Comparison of ENCODE assay signal across 9 cellular contexts in genomic region chr17:81043725-81044427, GRCh38. TPM values are rescaled to one million over a fixed set of nuclear protein-coding genes. Genes with fewer than 3 reads are reported as not detected.
A peak's percentile ranks its signal among the peaks of the same experiment; 100 is the strongest.
DNase-seq lines count a peak whose midpoint lies in the region; ATAC-seq, FAIRE-seq and TF ChIP-seq lines count a peak whose summit lies in the region.
"Had no signal": no experiment of that assay in that cellular context is flagged by ENCODE, and none has a peak within 500 bp of the region (broad histone marks: within the 10 kb centered on the region; RNA-seq: fewer than 3 reads in every experiment).

No MANE protein-coding gene starts in this region.

- H3K4me3 Mint-ChIP-seq in astrocyte (ENCODE audit: unreplicated experiment), result peak overlapping the region; percentile 50

- H3K4me1 ChIP-seq in astrocyte (ENCODE audit: insufficient read depth, low read length) (peaks cover 59% of the 10 kb centered on the region), hepatocyte (ENCODE audit: insufficient read depth) (peaks cover 40% of the 10 kb centered on the region)

- no peak for FAIRE-seq in astrocyte (lab: Jason Lieb, UNC)

- H4K20me1 ChIP-seq in astrocyte (ENCODE audit: insufficient read depth, low read length) (peaks cover 86% of the 10 kb centered on the region), hepatocyte (ENCODE audit: insufficient read depth, poor library complexity, severe bottlenecking) (peaks cover 27% of the 10 kb centered on the region)

- WGBS in hepatocyte (ENCODE audit: low lambda C conversion rate, missing lambda C conversion rate), result 59% methylated on average over 38 of the region's 38 CpGs

- peaks cover 32% of the 10 kb centered on the region for H3K4me1 Mint-ChIP-seq in astrocyte (ENCODE audit: low read depth, unreplicated experiment)

- peak overlapping the region; percentile 89 for H3K27ac Mint-ChIP-seq in astrocyte (ENCODE audit: unreplicated experiment)

- no peak overlapping the region for H2AFZ ChIP-seq in astrocyte (ENCODE audit: low read depth, low read length)
- no peak overlapping the region for H2AFZ ChIP-seq in hepatocyte

- H3K27ac ChIP-seq in astrocyte (ENCODE audit: low read depth, low read length) (peak overlapping the region; percentile 59), hepatocyte (peak overlapping the region; percentile 92)

- no peaks in the 10 kb centered on the region for H3K27me3 ChIP-seq in H7 (ENCODE audit: control insufficient read depth, insufficient read depth, low read length)
- no peaks in the 10 kb centered on the region for H3K27me3 ChIP-seq in astrocyte (ENCODE audit: insufficient read depth, low read length)
- H3K27me3 ChIP-seq in hepatocyte, result no peaks in the 10 kb centered on the region

- H3K9me2 ChIP-seq in hepatocyte (replicated peaks; ENCODE audit: insufficient read depth), result no peaks in the 10 kb centered on the region

- no peak overlapping the region for H3K4me3 ChIP-seq in H7 (ENCODE audit: insufficient read depth, low read depth, low read length)
- no peak overlapping the region for H3K4me3 ChIP-seq in astrocyte (ENCODE audit: insufficient read depth, low read depth, low read length)
- no peak overlapping the region for H3K4me3 ChIP-seq in hepatocyte
- no peak overlapping the region for H3K4me3 ChIP-seq in retinal pigment epithelial cell (ENCODE audit: low read length)

- no peaks in the 10 kb centered on the region for H3K27me3 Mint-ChIP-seq in astrocyte (ENCODE audit: low read depth, unreplicated experiment)

- ATAC-seq in GM19351 (IDR thresholded peaks at IDR 0.05; ENCODE audit: unreplicated experiment), result no peak

- H3K9ac ChIP-seq in astrocyte (ENCODE audit: low read length), result peak overlapping the region; percentile 56

- TF ChIP-seq CTCF in astrocyte (IDR thresholded peaks at IDR 0.05; ENCODE audit: insufficient read depth, low read depth, low read length) (no peak), hepatocyte (IDR thresholded peaks at IDR 0.05; ENCODE audit: poor library complexity) (no peak), retinal pigment epithelial cell (conservative IDR thresholded peaks at IDR 0.05; ENCODE audit: low read depth, low read length) (no peak)

- peaks cover 99% of the 10 kb centered on the region for H3K79me2 ChIP-seq in astrocyte (ENCODE audit: insufficient read depth, low read length)
- peaks cover 92% of the 10 kb centered on the region for H3K79me2 ChIP-seq in hepatocyte

- H3K9me3 ChIP-seq in astrocyte (ENCODE audit: insufficient read depth, low read depth, low read length), result no peaks in the 10 kb centered on the region
- H3K9me3 ChIP-seq in hepatocyte (ENCODE audit: low read depth), result no peaks in the 10 kb centered on the region

- DNase-seq in H7, result peak; percentile 90
- DNase-seq in astrocyte (ENCODE audit: low read depth), result peak; percentile 80
- DNase-seq in hepatocyte (ENCODE audit: low spot score), result peak; percentile 80
- DNase-seq in retinal pigment epithelial cell (ENCODE audit: low read depth), result peak; percentile 83
- no peak for DNase-seq in stimulated activated CD4-positive, alpha-beta T cell treated with anti-CD3 and anti-CD28 coated beads, Interleukin-4, amount 100 ng/mL, for 1 hour
- DNase-seq in DMS153 treated with DMSO at 0.1 percent for 48 hours (lab: John Stamatoyannopoulos, UW; ENCODE audit: unreplicated experiment), result no peak
- DNase-seq in NCI-H187 treated with DMSO at 0.1 percent for 48 hours (lab: John Stamatoyannopoulos, UW), result no peak
- DNase-seq: DMS79 had no signal

- H3K36me3 Mint-ChIP-seq in astrocyte (ENCODE audit: low read depth, unreplicated experiment), result peaks cover 2% of the 10 kb centered on the region

- no peaks in the 10 kb centered on the region for H3K9me3 Mint-ChIP-seq in astrocyte (ENCODE audit: unreplicated experiment)

- H3K36me3 ChIP-seq in H7 (replicated peaks; ENCODE audit: control insufficient read depth, insufficient read depth, low read length) (no peaks in the 10 kb centered on the region; the same call in 1 of the 2 replicates), astrocyte (ENCODE audit: insufficient read depth, low read length) (no peaks in the 10 kb centered on the region), hepatocyte (replicated peaks; ENCODE audit: insufficient read depth, low read depth) (no peaks in the 10 kb centered on the region)

- H3K4me2 ChIP-seq in astrocyte (ENCODE audit: low read length) (peak overlapping the region; percentile 62), hepatocyte (peak overlapping the region; percentile 64)

RNA-seq across cellular contexts. Expression of gene BAIAP2, which starts 8.9 kb away (rescaled TPM):
- total RNA-seq in H7 (2014; rRNA removed; shearing (Covaris generic)), result 14.9 and 19.5 TPM in 2 replicates
- total RNA-seq in astrocyte (43.3 and 51.4 TPM in 2 replicates), hepatocyte (15.8 and 27.1 TPM in 2 replicates)
- polyA plus RNA-seq in hepatocyte, result 49.7 and 60.0 TPM in 2 replicates

RNA-seq across cellular contexts. Expression of gene CHMP6, which starts 52.2 kb away (rescaled TPM):
- 13.0 and 15.0 TPM in 2 replicates for total RNA-seq in H7 (2014; rRNA removed; shearing (Covaris generic))
- total RNA-seq in astrocyte (16.8 and 19.0 TPM in 2 replicates), hepatocyte (16.9 and 27.8 TPM in 2 replicates)
- 30.8 and 38.3 TPM in 2 replicates for polyA plus RNA-seq in hepatocyte

Comparison
In these comparisons a context has a peak if more than half of its experiments do, and no peak if none do; other contexts are left out.
1. DNase-seq: peak in H7 (single experiment), astrocyte (single experiment), hepatocyte (single experiment) and retinal pigment epithelial cell (single experiment); none in stimulated activated CD4-positive, alpha-beta T cell treated with anti-CD3 and anti-CD28 coated beads, Interleukin-4, amount 100 ng/mL, for 1 hour (single experiment), DMS153 treated with DMSO at 0.1 percent for 48 hours (single experiment) and NCI-H187 treated with DMSO at 0.1 percent for 48 hours (single experiment).